Comparison of ENCODE assay signal across 1 cellular context in the genomic region with DNA sequence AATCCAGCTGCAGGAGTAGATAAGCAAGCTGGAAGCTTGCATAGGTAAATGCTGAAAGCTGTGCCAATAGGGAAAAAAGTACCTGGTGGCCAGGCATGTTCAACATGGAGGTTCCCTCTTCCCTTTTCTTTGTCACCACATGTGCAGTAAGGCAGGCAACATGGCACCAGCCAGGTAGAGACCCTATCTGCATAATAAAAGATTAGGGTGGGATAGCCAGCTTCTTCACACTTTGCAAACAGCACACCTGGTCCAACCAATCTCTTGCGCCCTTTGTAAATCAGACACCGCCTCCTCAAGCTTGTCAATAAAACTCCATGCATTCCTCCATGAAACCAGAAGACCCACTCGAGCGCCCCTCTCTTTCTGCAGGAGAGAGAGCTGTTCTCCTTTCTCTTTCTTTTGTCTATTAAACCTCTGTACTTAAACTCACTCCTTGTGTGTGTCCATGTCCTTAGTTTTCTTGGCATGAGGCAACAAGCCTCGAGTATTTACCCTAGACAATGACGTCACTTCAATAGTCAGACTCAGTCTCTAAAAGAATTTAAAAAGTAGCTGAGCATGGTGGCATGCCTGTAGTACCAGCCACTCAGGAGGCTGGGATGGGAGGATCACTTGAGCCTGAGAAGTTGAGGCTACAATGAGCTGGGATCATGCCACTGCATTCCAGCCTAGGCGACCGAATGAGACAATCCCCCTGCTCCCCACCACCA.
TF ChIP-seq lines count a peak whose summit lies in the region.

No MANE protein-coding gene starts in this region.

TF ChIP-seq in H1, 55 proteins besides CTCF, POLR2A, EP300 and RAD21:
- no peak for TF ChIP-seq HDAC6 (IDR thresholded peaks at IDR 0.05; ENCODE audit: low read depth, low read length)
- TF ChIP-seq CBX8 (IDR thresholded peaks at IDR 0.05; ENCODE audit: borderline replicate concordance, low read depth, low read length) = no peak
- peak; percentile 56; the same call in 1 of the 2 replicates for TF ChIP-seq MAX (IDR thresholded peaks at IDR 0.05)
- TF ChIP-seq TAF1 (IDR thresholded peaks at IDR 0.05; ENCODE audit: low read depth, low read length) = 0 out of 2 replicates have a peak, but pooled peaks have one; percentile 33
- peak; percentile 58 for TF ChIP-seq E2F6 (IDR thresholded peaks at IDR 0.05)
- TF ChIP-seq YY1 (IDR thresholded peaks at IDR 0.05; ENCODE audit: low read depth, low read length) = 0 out of 2 replicates have a peak, but pooled peaks have one; percentile 65
TF ChIP-seq in H1: peak in this region for 4.
